In genomic region chr10:119251315-119251708, GRCh38 we compare ENCODE assay signal across 9 cellular contexts. TPM values are rescaled to one million over a fixed set of nuclear protein-coding genes. Genes with fewer than 3 reads are reported as not detected.
A peak's percentile ranks its signal among the peaks of the same experiment; 100 is the strongest.
DNase-seq lines count a peak whose midpoint lies in the region; ATAC-seq and TF ChIP-seq lines count a peak whose summit lies in the region.
"Had no signal": no experiment of that assay in that cellular context is flagged by ENCODE, and none has a peak within 500 bp of the region (broad histone marks: within the 10 kb centered on the region; RNA-seq: fewer than 3 reads in every experiment).

No MANE protein-coding gene starts in this region.

- peak; percentile 85 for DNase-seq in IMR-90
- peak; percentile 87 to 88 for DNase-seq in cardiac fibroblast (ENCODE audit: low read depth in 2 of 2)
- no peak for DNase-seq in lower lobe of right lung
- DNase-seq in tibial artery, result no peak
- DNase-seq in activated CD4-positive, CD25-positive, alpha-beta regulatory T cell (lab: John Stamatoyannopoulos, UW), result no peak
- DNase-seq in activated CD8-positive, alpha-beta T cell treated with anti-CD3 and anti-CD28 coated beads, Interleukin-2, amount 10 ng/mL, durations not matched to agents 7 days and 5 days, result no peak

- intact Hi-C loops in IMR-90 (cut with micrococcal nuclease) (no loop called here), lower lobe of right lung (cut with DNase I) (loop anchor here (10.0 kb wide), 1 partner anchor 47 kb away; the partner anchor contains the start of gene GRK5), tibial artery (cut with DNase I; ENCODE audit: low total_unique reads) (loop anchor here (5.0 kb wide), 1 partner anchor 39 kb away; no protein-coding TSS in a partner anchor)

- peak overlapping the region; percentile 50 for H2BK20ac ChIP-seq in IMR-90 (ENCODE audit: low read depth, low read length)

- no peak overlapping the region for H3K4me3 Mint-ChIP-seq in activated CD8-positive, alpha-beta T cell treated with anti-CD3 and anti-CD28 coated beads, Interleukin-2, amount 10 ng/mL, durations not matched to agents 7 days and 5 days
- H3K4me3 Mint-ChIP-seq: stimulated activated naive CD8-positive, alpha-beta T cell treated with anti-CD3 and anti-CD28 coated beads, Interleukin-15, Interleukin-2, amounts not matched to agents 100 ng/mL and 50 ng/mL, for 24 hours had no signal

- peak overlapping the region; percentile 72 for H2BK120ac ChIP-seq in IMR-90 (ENCODE audit: low read depth, low read length)

- H2AK5ac ChIP-seq in IMR-90 (ENCODE audit: low read depth, low read length), result 0 out of 2 replicates have a peak overlapping the region, but pooled peaks have one; percentile 30

- no peak overlapping the region for H2AFZ ChIP-seq in IMR-90 (replicated peaks; ENCODE audit: low read length, poor library complexity)

- dilution Hi-C loops in IMR-90 (cut with HindIII; ENCODE audit: low sequenced_read_pairs, unreplicated experiment), result no loop called here

- H4K20me1 ChIP-seq in IMR-90 (ENCODE audit: insufficient read depth, low read length), result peaks cover 68% of the 10 kb centered on the region

- peaks cover 40% of the 10 kb centered on the region for H3K9me1 ChIP-seq in IMR-90 (ENCODE audit: insufficient read depth, low read length)

- H3K36me3 Mint-ChIP-seq in activated CD8-positive, alpha-beta T cell treated with anti-CD3 and anti-CD28 coated beads, Interleukin-2, amount 10 ng/mL, durations not matched to agents 7 days and 5 days (ENCODE audit: low read depth), result no peaks in the 10 kb centered on the region

- TF ChIP-seq POLR2A in IMR-90 (IDR thresholded peaks at IDR 0.05; ENCODE audit: low read depth, low read length), result no peak; the same call in 1 of the 2 replicates

- H3K4ac ChIP-seq in IMR-90 (ENCODE audit: low read depth, low read length), result peak overlapping the region; percentile 93

- ATAC-seq in IMR-90 (ENCODE audit: low read depth) (peak; percentile 10), lower lobe of right lung (no peak), HG02981 (IDR thresholded peaks at IDR 0.05; ENCODE audit: unreplicated experiment) (no peak)
- ATAC-seq in activated CD8-positive, alpha-beta T cell treated with anti-CD3 and anti-CD28 coated beads, Interleukin-2, amount 10 ng/mL, durations not matched to agents 7 days and 5 days, result no peak

- peaks cover 54% of the 10 kb centered on the region for H3K4me1 ChIP-seq in IMR-90 (ENCODE audit: control insufficient read depth, insufficient read depth, low read length)
- H3K4me1 ChIP-seq in lower lobe of right lung, result peaks cover 80% of the 10 kb centered on the region
- H3K4me1 ChIP-seq in tibial artery, result peaks cover 0 to 99% (median 70%) of the 10 kb centered on the region in 4 donors

- POLR2A ChIA-PET in IMR-90 (lab: Charles Lee; ENCODE audit: unreplicated experiment), result interaction anchor here (0.6 kb wide), 1 partner anchor 40 kb away, joined by 3 read pairs; no protein-coding TSS in a partner anchor
- POLR2A ChIA-PET in activated CD8-positive, alpha-beta T cell treated with anti-CD3 and anti-CD28 coated beads, Interleukin-2, amount 10 ng/mL, durations not matched to agents 7 days and 5 days (lab: Charles Lee), result no interaction called here

- peak overlapping the region; percentile 86 for H3K18ac ChIP-seq in IMR-90 (ENCODE audit: low read depth, low read length)

- peak overlapping the region; percentile 25 to 62 for H4K8ac ChIP-seq in IMR-90 (ENCODE audit: low read depth in 2 of 2, low read length in 2 of 2)

- H3K4me1 Mint-ChIP-seq in activated CD8-positive, alpha-beta T cell treated with anti-CD3 and anti-CD28 coated beads, Interleukin-2, amount 10 ng/mL, durations not matched to agents 7 days and 5 days (ENCODE audit: low read depth), result peaks cover 13% of the 10 kb centered on the region

- no peak for TF ChIP-seq CTCF in IMR-90 (conservative IDR thresholded peaks at IDR 0.05; ENCODE audit: low read depth, low read length)
- no peak for TF ChIP-seq CTCF in cardiac fibroblast (IDR thresholded peaks at IDR 0.05; ENCODE audit: low read depth, low read length)
- no peak for TF ChIP-seq CTCF in lower lobe of right lung (IDR thresholded peaks at IDR 0.05)
- TF ChIP-seq CTCF in tibial artery (IDR thresholded peaks at IDR 0.05), result no peak

- peak overlapping the region; percentile 48 for H4K91ac ChIP-seq in IMR-90 (ENCODE audit: insufficient read depth, low read depth, low read length)

- no peak overlapping the region for H2AK9ac ChIP-seq in IMR-90 (replicated peaks; ENCODE audit: low read depth, low read length, poor library complexity)

- no peaks in the 10 kb centered on the region for H3K27me3 Mint-ChIP-seq in activated CD8-positive, alpha-beta T cell treated with anti-CD3 and anti-CD28 coated beads, Interleukin-2, amount 10 ng/mL, durations not matched to agents 7 days and 5 days (ENCODE audit: low read depth)
- H3K27me3 Mint-ChIP-seq: stimulated activated naive CD8-positive, alpha-beta T cell treated with anti-CD3 and anti-CD28 coated beads, Interleukin-15, Interleukin-2, amounts not matched to agents 100 ng/mL and 50 ng/mL, for 24 hours had no signal

- H2BK5ac ChIP-seq in IMR-90 (ENCODE audit: low read depth, low read length, poor library complexity, severe bottlenecking), result peak overlapping the region; percentile 64

- H4K5ac ChIP-seq in IMR-90 (ENCODE audit: low read depth, low read length), result peak overlapping the region; percentile 61; the same call in 1 of the 2 replicates

- H3K36me3 ChIP-seq in IMR-90 (ENCODE audit: control insufficient read depth, insufficient read depth, low read length) (peaks cover 11% of the 10 kb centered on the region), lower lobe of right lung (no peaks in the 10 kb centered on the region), tibial artery (no peaks in the 10 kb centered on the region)

- peak overlapping the region; percentile 52 for H3K4me2 ChIP-seq in IMR-90 (ENCODE audit: low read depth, low read length)

- H3K27ac ChIP-seq in IMR-90 (ENCODE audit: insufficient read depth, low read length), result peak overlapping the region; percentile 87
- H3K27ac ChIP-seq in lower lobe of right lung, result peak overlapping the region; percentile 76
- H3K27ac ChIP-seq in tibial artery, result peak overlapping the region; percentile 85

- no peaks in the 10 kb centered on the region for H3K9me3 Mint-ChIP-seq in activated CD8-positive, alpha-beta T cell treated with anti-CD3 and anti-CD28 coated beads, Interleukin-2, amount 10 ng/mL, durations not matched to agents 7 days and 5 days (ENCODE audit: insufficient read depth)
- H3K9me3 Mint-ChIP-seq: stimulated activated naive CD8-positive, alpha-beta T cell treated with anti-CD3 and anti-CD28 coated beads, Interleukin-15, Interleukin-2, amounts not matched to agents 100 ng/mL and 50 ng/mL, for 24 hours had no signal

- H3K9me3 ChIP-seq in IMR-90 (ENCODE audit: control insufficient read depth, insufficient read depth, low read length) (no peaks in the 10 kb centered on the region), lower lobe of right lung (no peaks in the 10 kb centered on the region), tibial artery (no peaks in the 10 kb centered on the region)

- H3K27me3 ChIP-seq in IMR-90 (ENCODE audit: control insufficient read depth, insufficient read depth, low read length) (no peaks in the 10 kb centered on the region), lower lobe of right lung (ENCODE audit: low read depth) (no peaks in the 10 kb centered on the region), tibial artery (no peaks in the 10 kb centered on the region)

- peak overlapping the region; percentile 60 for H3K9ac ChIP-seq in IMR-90 (ENCODE audit: low read depth, low read length)

- BruUV-seq in IMR-90 (replicated peaks; lab: Mats Ljungman, UMichigan), result no TSS peak

- CTCF ChIA-PET in IMR-90 (lab: Yijun Ruan, JAX), result no interaction called here
- CTCF ChIA-PET in activated CD8-positive, alpha-beta T cell treated with anti-CD3 and anti-CD28 coated beads, Interleukin-2, amount 10 ng/mL, durations not matched to agents 7 days and 5 days (lab: Charles Lee), result interaction anchor here (1.1 kb wide), 1 partner anchor 10 kb away, joined by 4 read pairs; no protein-coding TSS in a partner anchor

- peak overlapping the region; percentile 26 for H3K23ac ChIP-seq in IMR-90 (ENCODE audit: low read depth, low read length)

- no peak overlapping the region for H3K27ac Mint-ChIP-seq in activated CD8-positive, alpha-beta T cell treated with anti-CD3 and anti-CD28 coated beads, Interleukin-2, amount 10 ng/mL, durations not matched to agents 7 days and 5 days

- H3K4me3 ChIP-seq in IMR-90 (ENCODE audit: insufficient read depth, low read depth, low read length) (no peak overlapping the region), cardiac fibroblast (replicated peaks in 1 of 2; ENCODE audit: low read depth in 2 of 2, low read length in 2 of 2) (no peak overlapping the region), lower lobe of right lung (no peak overlapping the region), tibial artery (no peak overlapping the region)
- H3K4me3 ChIP-seq: skin epidermis had no signal

- TF ChIP-seq RAD21 in IMR-90 (IDR thresholded peaks at IDR 0.05; ENCODE audit: low read length), result no peak

- 0 out of 2 replicates have a peak overlapping the region, but pooled peaks have one; percentile 47 for H3K56ac ChIP-seq in IMR-90 (ENCODE audit: extremely low read depth, insufficient read depth, low read length)

- WGBS in IMR-90 (ENCODE audit: extremely low coverage in 2 of 2, insufficient read length in 1 of 2), 2 experiments, result 88% methylated on average over 1 of the region's 7 CpGs; no CpG with 5 or more reads in 1 of the 2 experiments

- 0 out of 3 replicates have a peak overlapping the region, but pooled peaks have one; percentile 6 for H2BK15ac ChIP-seq in IMR-90 (ENCODE audit: low read depth, low read length)

- H3K14ac ChIP-seq in IMR-90 (replicated peaks; ENCODE audit: low read depth, low read length), result peak overlapping the region; percentile 74; the same call in 1 of the 2 replicates

- in situ Hi-C loops in IMR-90 (cut with MboI; ENCODE audit: low sequenced_read_pairs), result no loop called here

- peaks cover 34 to 78% of the 10 kb centered on the region in 2 experiments for H3K79me1 ChIP-seq in IMR-90 (ENCODE audit: low read depth in 1 of 2, low read length in 2 of 2)

TF ChIP-seq in IMR-90, 13 proteins besides CTCF, POLR2A, EP300 and RAD21:
- no peak for TF ChIP-seq NFE2L2 (IDR thresholded peaks at IDR 0.05; ENCODE audit: low read depth, low read length)
- peak; percentile 60 for TF ChIP-seq CEBPB (IDR thresholded peaks at IDR 0.05; ENCODE audit: low read depth, low read length)
- TF ChIP-seq FOS (IDR thresholded peaks at IDR 0.05; ENCODE audit: low read depth, low read length), result 0 out of 2 replicates have a peak, but pooled peaks have one; percentile 22

RNA-seq across cellular contexts. Expression of gene GRK5, which starts 43.9 kb away (rescaled TPM):
- total RNA-seq in IMR-90 (2012; rRNA removed), result 11.9 and 12.9 TPM in 2 replicates
- polyA plus RNA-seq in IMR-90 (2012; rRNA removed), result 13.7 and 16.3 TPM in 2 replicates
- 14.9 and 16.1 TPM in 2 replicates for polyA plus RNA-seq in IMR-90 (2012; cell fraction: cytosol; rRNA removed)
- 13.4 and 27.1 TPM in 2 replicates for polyA plus RNA-seq in IMR-90 (2012; cell fraction: nucleus; rRNA removed; ENCODE audit: low replicate concordance)
- total RNA-seq in lower lobe of right lung, result 68.7 TPM
- 10 to 100 TPM; 16.9 to 17.6 TPM for total RNA-seq in activated CD8-positive, alpha-beta T cell treated with anti-CD3 and anti-CD28 coated beads, Interleukin-2, amount 10 ng/mL, durations not matched to agents 7 days and 5 days

Comparison
In these comparisons a context has a peak if more than half of its experiments do, and no peak if none do; other contexts are left out.
1. DNase-seq: peak in IMR-90 (single experiment) and cardiac fibroblast (2 of 2); none in lower lobe of right lung (single experiment), tibial artery (0 of 2), activated CD4-positive, CD25-positive, alpha-beta regulatory T cell (0 of 4) and activated CD8-positive, alpha-beta T cell treated with anti-CD3 and anti-CD28 coated beads, Interleukin-2, amount 10 ng/mL, durations not matched to agents 7 days and 5 days (single experiment).
2. Peak in every context shown above with its lines, with median percentiles within 50 percentile points of each other: H3K27ac ChIP-seq.